ENCODE assay signal across 1 cellular context in the genomic region with DNA sequence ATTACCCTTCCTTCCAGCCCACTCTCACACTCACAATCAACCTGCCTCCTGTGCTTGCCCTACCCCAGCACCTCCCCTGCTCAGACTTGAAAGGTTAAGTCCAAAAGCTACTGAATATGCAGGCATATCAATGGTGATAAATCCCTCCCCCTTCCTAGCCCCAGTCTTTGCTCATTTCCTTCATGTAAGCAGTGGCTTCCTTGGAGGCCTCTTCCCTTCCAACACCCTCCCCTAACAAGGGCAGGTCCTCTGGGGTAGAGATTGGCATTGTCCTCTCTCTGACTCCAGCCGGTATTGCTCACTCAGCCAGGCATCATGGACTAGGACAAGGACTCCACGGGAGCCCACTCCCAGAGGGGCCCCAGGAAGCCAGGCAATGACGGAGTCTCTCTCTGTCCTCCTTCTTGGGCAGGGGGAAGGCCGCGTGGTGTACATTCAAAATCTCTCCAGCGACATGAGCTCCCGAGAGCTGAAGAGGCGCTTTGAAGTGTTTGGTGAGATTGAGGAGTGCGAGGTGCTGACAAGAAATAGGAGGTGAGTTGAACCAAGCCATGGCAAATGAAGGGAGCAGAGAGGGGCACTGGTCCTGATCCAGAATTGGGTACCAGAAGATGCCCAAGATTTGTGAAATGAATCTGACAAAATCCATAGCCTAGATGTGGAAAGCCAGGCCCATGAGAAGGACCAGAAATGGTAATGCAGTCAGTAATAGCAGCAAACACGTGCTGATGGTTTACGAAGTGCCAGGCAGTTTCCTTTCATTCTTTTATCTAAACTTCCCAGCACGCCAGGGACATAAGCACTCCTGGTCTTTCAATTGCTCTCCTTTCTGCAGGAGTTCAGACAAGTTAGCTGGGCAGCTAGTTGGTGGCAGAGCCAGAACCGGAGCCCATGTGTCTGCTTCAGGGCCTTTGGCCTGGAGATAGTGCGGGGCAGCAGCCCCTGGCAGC.
TF ChIP-seq lines count a peak whose summit lies in the region.

No MANE protein-coding gene starts in this region.

TF ChIP-seq in endothelial cell of umbilical vein, 7 proteins besides CTCF, POLR2A, EP300 and RAD21 (continued from another document):
- TF ChIP-seq POLR2AphosphoS5 (IDR thresholded peaks at IDR 0.05; ENCODE audit: insufficient read depth, low read depth, low read length) (no peak), MYC (IDR thresholded peaks at IDR 0.05; ENCODE audit: low read depth, low read length) (no peak)
- TF ChIP-seq, protein P1, sequence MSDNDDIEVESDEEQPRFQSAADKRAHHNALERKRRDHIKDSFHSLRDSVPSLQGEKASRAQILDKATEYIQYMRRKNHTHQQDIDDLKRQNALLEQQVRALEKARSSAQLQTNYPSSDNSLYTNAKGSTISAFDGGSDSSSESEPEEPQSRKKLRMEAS (IDR thresholded peaks at IDR 0.05; ENCODE audit: insufficient read depth, insufficient read length), result no peak
